Comparison of ENCODE assay signal across 2 cellular contexts in the genomic region with DNA sequence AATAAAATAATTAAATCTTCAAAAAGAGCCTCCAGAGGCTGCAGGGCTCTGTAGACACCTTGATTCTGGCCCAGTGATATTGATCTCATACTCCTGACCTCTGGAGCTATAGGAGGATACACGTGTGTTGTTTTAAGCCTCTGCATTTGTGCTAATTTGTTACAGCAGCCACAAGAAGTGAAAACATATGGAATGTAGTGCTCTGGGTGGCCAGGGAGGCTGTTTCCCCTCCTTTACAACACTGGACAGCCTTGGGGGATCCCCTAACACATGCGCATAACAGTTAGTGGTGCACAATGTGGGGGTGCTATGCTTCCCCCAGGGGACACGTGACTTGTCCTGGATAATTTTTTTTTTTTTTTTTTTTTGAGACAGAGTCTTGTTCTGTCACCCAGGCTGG.
TF ChIP-seq lines count a peak whose summit lies in the region.

No MANE protein-coding gene starts in this region.

TF ChIP-seq in HepG2, 621 proteins besides CTCF, POLR2A, EP300 and RAD21 (continues in another document):
- no peak for TF ChIP-seq ZNF678 (CRISPR knock-in tag; IDR thresholded peaks at IDR 0.05)
- TF ChIP-seq ZFYVE20 (CRISPR knock-in tag; IDR thresholded peaks at IDR 0.05; ENCODE audit: borderline replicate concordance, low read depth): no peak
- no peak for TF ChIP-seq KLF13 (CRISPR knock-in tag; IDR thresholded peaks at IDR 0.05)
- TF ChIP-seq, protein P1, sequence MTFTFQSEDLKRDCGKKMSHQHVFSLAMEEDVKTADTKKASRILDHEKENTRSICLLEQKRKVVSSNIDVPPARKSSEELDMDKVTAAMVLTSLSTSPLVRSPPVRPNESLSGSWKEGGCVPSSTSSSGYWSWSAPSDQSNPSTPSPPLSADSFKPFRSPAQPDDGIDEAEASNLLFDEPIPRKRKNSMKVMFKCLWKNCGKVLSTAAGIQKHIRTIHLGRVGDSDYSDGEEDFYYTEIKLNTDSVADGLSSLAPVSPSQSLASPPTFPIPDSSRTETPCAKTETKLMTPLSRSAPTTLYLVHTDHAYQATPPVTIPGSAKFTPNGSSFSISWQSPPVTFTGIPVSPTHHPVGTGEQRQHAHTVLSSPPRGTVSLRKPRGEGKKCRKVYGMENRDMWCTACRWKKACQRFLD (CRISPR knock-in tag; IDR thresholded peaks at IDR 0.05; ENCODE audit: borderline replicate concordance): no peak
- TF ChIP-seq, protein P2, sequence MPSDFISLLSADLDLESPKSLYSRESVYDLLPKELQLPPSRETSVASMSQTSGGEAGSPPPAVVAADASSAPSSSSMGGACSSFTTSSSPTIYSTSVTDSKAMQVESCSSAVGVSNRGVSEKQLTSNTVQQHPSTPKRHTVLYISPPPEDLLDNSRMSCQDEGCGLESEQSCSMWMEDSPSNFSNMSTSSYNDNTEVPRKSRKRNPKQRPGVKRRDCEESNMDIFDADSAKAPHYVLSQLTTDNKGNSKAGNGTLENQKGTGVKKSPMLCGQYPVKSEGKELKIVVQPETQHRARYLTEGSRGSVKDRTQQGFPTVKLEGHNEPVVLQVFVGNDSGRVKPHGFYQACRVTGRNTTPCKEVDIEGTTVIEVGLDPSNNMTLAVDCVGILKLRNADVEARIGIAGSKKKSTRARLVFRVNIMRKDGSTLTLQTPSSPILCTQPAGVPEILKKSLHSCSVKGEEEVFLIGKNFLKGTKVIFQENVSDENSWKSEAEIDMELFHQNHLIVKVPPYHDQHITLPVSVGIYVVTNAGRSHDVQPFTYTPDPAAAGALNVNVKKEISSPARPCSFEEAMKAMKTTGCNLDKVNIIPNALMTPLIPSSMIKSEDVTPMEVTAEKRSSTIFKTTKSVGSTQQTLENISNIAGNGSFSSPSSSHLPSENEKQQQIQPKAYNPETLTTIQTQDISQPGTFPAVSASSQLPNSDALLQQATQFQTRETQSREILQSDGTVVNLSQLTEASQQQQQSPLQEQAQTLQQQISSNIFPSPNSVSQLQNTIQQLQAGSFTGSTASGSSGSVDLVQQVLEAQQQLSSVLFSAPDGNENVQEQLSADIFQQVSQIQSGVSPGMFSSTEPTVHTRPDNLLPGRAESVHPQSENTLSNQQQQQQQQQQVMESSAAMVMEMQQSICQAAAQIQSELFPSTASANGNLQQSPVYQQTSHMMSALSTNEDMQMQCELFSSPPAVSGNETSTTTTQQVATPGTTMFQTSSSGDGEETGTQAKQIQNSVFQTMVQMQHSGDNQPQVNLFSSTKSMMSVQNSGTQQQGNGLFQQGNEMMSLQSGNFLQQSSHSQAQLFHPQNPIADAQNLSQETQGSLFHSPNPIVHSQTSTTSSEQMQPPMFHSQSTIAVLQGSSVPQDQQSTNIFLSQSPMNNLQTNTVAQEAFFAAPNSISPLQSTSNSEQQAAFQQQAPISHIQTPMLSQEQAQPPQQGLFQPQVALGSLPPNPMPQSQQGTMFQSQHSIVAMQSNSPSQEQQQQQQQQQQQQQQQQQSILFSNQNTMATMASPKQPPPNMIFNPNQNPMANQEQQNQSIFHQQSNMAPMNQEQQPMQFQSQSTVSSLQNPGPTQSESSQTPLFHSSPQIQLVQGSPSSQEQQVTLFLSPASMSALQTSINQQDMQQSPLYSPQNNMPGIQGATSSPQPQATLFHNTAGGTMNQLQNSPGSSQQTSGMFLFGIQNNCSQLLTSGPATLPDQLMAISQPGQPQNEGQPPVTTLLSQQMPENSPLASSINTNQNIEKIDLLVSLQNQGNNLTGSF (CRISPR knock-in tag; IDR thresholded peaks at IDR 0.05): no peak
- TF ChIP-seq, protein P3, sequence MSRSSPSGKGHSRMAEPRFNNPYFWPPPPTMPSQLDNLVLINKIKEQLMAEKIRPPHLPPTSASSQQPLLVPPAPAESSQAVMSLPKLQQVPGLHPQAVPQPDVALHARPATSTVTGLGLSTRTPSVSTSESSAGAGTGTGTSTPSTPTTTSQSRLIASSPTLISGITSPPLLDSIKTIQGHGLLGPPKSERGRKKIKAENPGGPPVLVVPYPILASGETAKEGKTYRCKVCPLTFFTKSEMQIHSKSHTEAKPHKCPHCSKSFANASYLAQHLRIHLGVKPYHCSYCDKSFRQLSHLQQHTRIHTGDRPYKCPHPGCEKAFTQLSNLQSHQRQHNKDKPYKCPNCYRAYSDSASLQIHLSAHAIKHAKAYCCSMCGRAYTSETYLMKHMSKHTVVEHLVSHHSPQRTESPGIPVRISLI (CRISPR knock-in tag; IDR thresholded peaks at IDR 0.05; ENCODE audit: borderline replicate concordance): peak; percentile 43; the same call in 1 of the 2 replicates
- TF ChIP-seq ZNF205 (CRISPR knock-in tag; IDR thresholded peaks at IDR 0.05): no peak
- no peak for TF ChIP-seq HHEX (CRISPR knock-in tag; IDR thresholded peaks at IDR 0.05)
- TF ChIP-seq, protein P4, sequence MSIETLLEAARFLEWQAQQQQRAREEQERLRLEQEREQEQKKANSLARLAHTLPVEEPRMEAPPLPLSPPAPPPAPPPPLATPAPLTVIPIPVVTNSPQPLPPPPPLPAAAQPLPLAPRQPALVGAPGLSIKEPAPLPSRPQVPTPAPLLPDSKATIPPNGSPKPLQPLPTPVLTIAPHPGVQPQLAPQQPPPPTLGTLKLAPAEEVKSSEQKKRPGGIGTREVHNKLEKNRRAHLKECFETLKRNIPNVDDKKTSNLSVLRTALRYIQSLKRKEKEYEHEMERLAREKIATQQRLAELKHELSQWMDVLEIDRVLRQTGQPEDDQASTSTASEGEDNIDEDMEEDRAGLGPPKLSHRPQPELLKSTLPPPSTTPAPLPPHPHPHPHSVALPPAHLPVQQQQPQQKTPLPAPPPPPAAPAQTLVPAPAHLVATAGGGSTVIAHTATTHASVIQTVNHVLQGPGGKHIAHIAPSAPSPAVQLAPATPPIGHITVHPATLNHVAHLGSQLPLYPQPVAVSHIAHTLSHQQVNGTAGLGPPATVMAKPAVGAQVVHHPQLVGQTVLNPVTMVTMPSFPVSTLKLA (IDR thresholded peaks at IDR 0.05): peak; percentile 40
- TF ChIP-seq CCDC6 (CRISPR knock-in tag; IDR thresholded peaks at IDR 0.05): no peak
- TF ChIP-seq ZNF296 (CRISPR knock-in tag; conservative IDR thresholded peaks at IDR 0.05): no peak
- TF ChIP-seq, protein P5, sequence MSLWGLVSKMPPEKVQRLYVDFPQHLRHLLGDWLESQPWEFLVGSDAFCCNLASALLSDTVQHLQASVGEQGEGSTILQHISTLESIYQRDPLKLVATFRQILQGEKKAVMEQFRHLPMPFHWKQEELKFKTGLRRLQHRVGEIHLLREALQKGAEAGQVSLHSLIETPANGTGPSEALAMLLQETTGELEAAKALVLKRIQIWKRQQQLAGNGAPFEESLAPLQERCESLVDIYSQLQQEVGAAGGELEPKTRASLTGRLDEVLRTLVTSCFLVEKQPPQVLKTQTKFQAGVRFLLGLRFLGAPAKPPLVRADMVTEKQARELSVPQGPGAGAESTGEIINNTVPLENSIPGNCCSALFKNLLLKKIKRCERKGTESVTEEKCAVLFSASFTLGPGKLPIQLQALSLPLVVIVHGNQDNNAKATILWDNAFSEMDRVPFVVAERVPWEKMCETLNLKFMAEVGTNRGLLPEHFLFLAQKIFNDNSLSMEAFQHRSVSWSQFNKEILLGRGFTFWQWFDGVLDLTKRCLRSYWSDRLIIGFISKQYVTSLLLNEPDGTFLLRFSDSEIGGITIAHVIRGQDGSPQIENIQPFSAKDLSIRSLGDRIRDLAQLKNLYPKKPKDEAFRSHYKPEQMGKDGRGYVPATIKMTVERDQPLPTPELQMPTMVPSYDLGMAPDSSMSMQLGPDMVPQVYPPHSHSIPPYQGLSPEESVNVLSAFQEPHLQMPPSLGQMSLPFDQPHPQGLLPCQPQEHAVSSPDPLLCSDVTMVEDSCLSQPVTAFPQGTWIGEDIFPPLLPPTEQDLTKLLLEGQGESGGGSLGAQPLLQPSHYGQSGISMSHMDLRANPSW (CRISPR knock-in tag; IDR thresholded peaks at IDR 0.05; ENCODE audit: borderline replicate concordance): no peak
- TF ChIP-seq ZNF33A (CRISPR knock-in tag; IDR thresholded peaks at IDR 0.05; ENCODE audit: borderline replicate concordance): no peak

TF ChIP-seq in WTC11, 78 proteins besides CTCF, POLR2A, EP300 and RAD21:
- TF ChIP-seq, protein P6, sequence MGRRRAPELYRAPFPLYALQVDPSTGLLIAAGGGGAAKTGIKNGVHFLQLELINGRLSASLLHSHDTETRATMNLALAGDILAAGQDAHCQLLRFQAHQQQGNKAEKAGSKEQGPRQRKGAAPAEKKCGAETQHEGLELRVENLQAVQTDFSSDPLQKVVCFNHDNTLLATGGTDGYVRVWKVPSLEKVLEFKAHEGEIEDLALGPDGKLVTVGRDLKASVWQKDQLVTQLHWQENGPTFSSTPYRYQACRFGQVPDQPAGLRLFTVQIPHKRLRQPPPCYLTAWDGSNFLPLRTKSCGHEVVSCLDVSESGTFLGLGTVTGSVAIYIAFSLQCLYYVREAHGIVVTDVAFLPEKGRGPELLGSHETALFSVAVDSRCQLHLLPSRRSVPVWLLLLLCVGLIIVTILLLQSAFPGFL (CRISPR knock-in tag; IDR thresholded peaks at IDR 0.05; ENCODE audit: borderline replicate concordance): no peak
- TF ChIP-seq, protein P7, sequence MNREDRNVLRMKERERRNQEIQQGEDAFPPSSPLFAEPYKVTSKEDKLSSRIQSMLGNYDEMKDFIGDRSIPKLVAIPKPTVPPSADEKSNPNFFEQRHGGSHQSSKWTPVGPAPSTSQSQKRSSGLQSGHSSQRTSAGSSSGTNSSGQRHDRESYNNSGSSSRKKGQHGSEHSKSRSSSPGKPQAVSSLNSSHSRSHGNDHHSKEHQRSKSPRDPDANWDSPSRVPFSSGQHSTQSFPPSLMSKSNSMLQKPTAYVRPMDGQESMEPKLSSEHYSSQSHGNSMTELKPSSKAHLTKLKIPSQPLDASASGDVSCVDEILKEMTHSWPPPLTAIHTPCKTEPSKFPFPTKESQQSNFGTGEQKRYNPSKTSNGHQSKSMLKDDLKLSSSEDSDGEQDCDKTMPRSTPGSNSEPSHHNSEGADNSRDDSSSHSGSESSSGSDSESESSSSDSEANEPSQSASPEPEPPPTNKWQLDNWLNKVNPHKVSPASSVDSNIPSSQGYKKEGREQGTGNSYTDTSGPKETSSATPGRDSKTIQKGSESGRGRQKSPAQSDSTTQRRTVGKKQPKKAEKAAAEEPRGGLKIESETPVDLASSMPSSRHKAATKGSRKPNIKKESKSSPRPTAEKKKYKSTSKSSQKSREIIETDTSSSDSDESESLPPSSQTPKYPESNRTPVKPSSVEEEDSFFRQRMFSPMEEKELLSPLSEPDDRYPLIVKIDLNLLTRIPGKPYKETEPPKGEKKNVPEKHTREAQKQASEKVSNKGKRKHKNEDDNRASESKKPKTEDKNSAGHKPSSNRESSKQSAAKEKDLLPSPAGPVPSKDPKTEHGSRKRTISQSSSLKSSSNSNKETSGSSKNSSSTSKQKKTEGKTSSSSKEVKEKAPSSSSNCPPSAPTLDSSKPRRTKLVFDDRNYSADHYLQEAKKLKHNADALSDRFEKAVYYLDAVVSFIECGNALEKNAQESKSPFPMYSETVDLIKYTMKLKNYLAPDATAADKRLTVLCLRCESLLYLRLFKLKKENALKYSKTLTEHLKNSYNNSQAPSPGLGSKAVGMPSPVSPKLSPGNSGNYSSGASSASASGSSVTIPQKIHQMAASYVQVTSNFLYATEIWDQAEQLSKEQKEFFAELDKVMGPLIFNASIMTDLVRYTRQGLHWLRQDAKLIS (CRISPR knock-in tag; IDR thresholded peaks at IDR 0.05; ENCODE audit: borderline replicate concordance): no peak
- no peak for TF ChIP-seq TP53 (CRISPR knock-in tag; IDR thresholded peaks at IDR 0.05)
- no peak for TF ChIP-seq OVOL2 (CRISPR knock-in tag; IDR thresholded peaks at IDR 0.05; ENCODE audit: borderline replicate concordance)
- TF ChIP-seq RELA (CRISPR knock-in tag; IDR thresholded peaks at IDR 0.05; ENCODE audit: borderline replicate concordance): no peak
